In genomic region chr12:109772622-109773321, GRCh38 we compare ENCODE assay signal across 13 cellular contexts. TPM values are rescaled to one million over a fixed set of nuclear protein-coding genes. Genes with fewer than 3 reads are reported as not detected.
DNase-seq lines count a peak whose midpoint lies in the region; ATAC-seq, FAIRE-seq and TF ChIP-seq lines count a peak whose summit lies in the region.
"Had no signal": no experiment of that assay in that cellular context is flagged by ENCODE, and none has a peak within 500 bp of the region (broad histone marks: within the 10 kb centered on the region; RNA-seq: fewer than 3 reads in every experiment).

No MANE protein-coding gene starts in this region.

- H3K9ac ChIP-seq in keratinocyte (ENCODE audit: control insufficient read depth, extremely low read depth, insufficient read depth, low read length): no peak overlapping the region
- H3K9ac ChIP-seq in colonic mucosa (ENCODE audit: low read depth in 2 of 2, low read length in 2 of 2): no peak overlapping the region

- 51 to 57% (median 56%) methylated on average over 10 to 12 of the region's 12 CpGs for WGBS in heart left ventricle, 4 donors

- TF ChIP-seq CTCF in cardiac muscle cell (IDR thresholded peaks at IDR 0.05; ENCODE audit: low read depth, low read length) (no peak), heart left ventricle (IDR thresholded peaks at IDR 0.05) (no peak), VCaP (conservative IDR thresholded peaks at IDR 0.05) (peak; percentile 34), keratinocyte (optimal IDR thresholded peaks at IDR 0.05 in 1 of 3, IDR thresholded peaks at IDR 0.05 in 1 of 3, conservative IDR thresholded peaks at IDR 0.05 in 1 of 3; ENCODE audit: extremely low read depth in 1 of 3, insufficient read depth in 2 of 3, low read length in 3 of 3) (no peak), colonic mucosa (IDR thresholded peaks at IDR 0.05) (no peak)

- intact Hi-C loops in heart left ventricle (cut with DNase I) (loop anchor here in 6 of 10 donors (5.0 to 10.0 kb wide), 5 partner anchors 55 to 348 kb away; partner anchors contain the start of gene FAM222A (in 1 of the 6)), colonic mucosa (cut with DNase I) (loop anchor here (5.0 kb wide), 1 partner anchor 345 kb away; no protein-coding TSS in a partner anchor)

- no peaks in the 10 kb centered on the region for H3K9me1 ChIP-seq in keratinocyte (ENCODE audit: control insufficient read depth, extremely low read depth, insufficient read depth, low read length)

- H3K4me3 ChIP-seq in cardiac muscle cell (no peak overlapping the region), heart left ventricle (no peak overlapping the region), keratinocyte (ENCODE audit: control insufficient read depth in 2 of 3, extremely low read depth in 1 of 3, insufficient read depth in 2 of 3, low read depth in 1 of 3, low read length in 3 of 3) (no peak overlapping the region), colonic mucosa (no peak overlapping the region)

- no peaks in the 10 kb centered on the region for H3K79me2 ChIP-seq in keratinocyte (ENCODE audit: control insufficient read depth, insufficient read depth, low read length)

- no peaks in the 10 kb centered on the region for H4K20me1 ChIP-seq in keratinocyte (ENCODE audit: control insufficient read depth, extremely low read depth, insufficient read depth, low read length)

- no peaks in the 10 kb centered on the region for H3K9me3 ChIP-seq in cardiac muscle cell (ENCODE audit: low read depth)
- no peaks in the 10 kb centered on the region for H3K9me3 ChIP-seq in heart left ventricle
- no peaks in the 10 kb centered on the region for H3K9me3 ChIP-seq in keratinocyte (ENCODE audit: control insufficient read depth, low read depth, low read length)
- no peaks in the 10 kb centered on the region for H3K9me3 ChIP-seq in colonic mucosa

- H3K4me1 ChIP-seq in cardiac muscle cell (ENCODE audit: low read depth) (peaks cover 13% of the 10 kb centered on the region), heart left ventricle (peaks cover 0 to 16% (median 0%) of the 10 kb centered on the region in 12 donors), keratinocyte (ENCODE audit: control insufficient read depth, extremely low read depth, insufficient read depth, low read length) (peaks cover 18% of the 10 kb centered on the region), colonic mucosa (no peaks in the 10 kb centered on the region)

- H3K27me3 ChIP-seq in cardiac muscle cell (no peaks in the 10 kb centered on the region), heart left ventricle (peaks cover 0 to 2% (median 0%) of the 10 kb centered on the region in 9 donors), keratinocyte (ENCODE audit: control insufficient read depth, extremely low read depth, insufficient read depth, low read length) (no peaks in the 10 kb centered on the region), colonic mucosa (no peaks in the 10 kb centered on the region)

- ATAC-seq in heart left ventricle: no peak

- H3K27ac ChIP-seq in cardiac muscle cell: peak overlapping the region; percentile 58
- no peak overlapping the region for H3K27ac ChIP-seq in heart left ventricle
- peak overlapping the region; percentile 71 for H3K27ac ChIP-seq in VCaP
- H3K27ac ChIP-seq in keratinocyte (ENCODE audit: control insufficient read depth, insufficient read depth, low read length): no peak overlapping the region
- H3K27ac ChIP-seq in colonic mucosa: no peak overlapping the region

- no peak for TF ChIP-seq POLR2A in heart left ventricle (IDR thresholded peaks at IDR 0.05)

- FAIRE-seq in keratinocyte (lab: Jason Lieb, UNC): peak; percentile 13

- no peaks in the 10 kb centered on the region for H3K36me3 ChIP-seq in cardiac muscle cell
- H3K36me3 ChIP-seq in heart left ventricle: peaks cover 0 to 9% (median 0%) of the 10 kb centered on the region in 9 donors
- no peaks in the 10 kb centered on the region for H3K36me3 ChIP-seq in keratinocyte (ENCODE audit: control insufficient read depth in 2 of 2, extremely low read depth in 1 of 2, insufficient read depth in 2 of 2, low read length in 2 of 2)
- no peaks in the 10 kb centered on the region for H3K36me3 ChIP-seq in colonic mucosa

- dilution Hi-C loops in keratinocyte (cut with MboI; ENCODE audit: extremely low pct_ligation_motif_present, low sequenced_read_pairs): no loop called here

- no peak overlapping the region for H2AFZ ChIP-seq in keratinocyte (ENCODE audit: control insufficient read depth, low read length)

- no peak for DNase-seq in cardiac muscle cell (ENCODE audit: low read depth in 1 of 2, low spot score in 1 of 2)
- DNase-seq in heart left ventricle: no peak
- DNase-seq in keratinocyte (ENCODE audit: low read depth, low spot score): no peak
- no peak for DNase-seq in NCI-H2107 (lab: John Stamatoyannopoulos, UW)
- no peak for DNase-seq in stimulated activated CD4-positive, alpha-beta T cell treated with anti-CD3 and anti-CD28 coated beads, Interleukin-4, amount 100 ng/mL, for 1 hour
- no peak for DNase-seq in colonic mucosa
- DNase-seq in NCI-H526 treated with DMSO at 0.1 percent for 48 hours (lab: John Stamatoyannopoulos, UW): no peak
- DNase-seq: NCI-H524 treated with DMSO at 0.1 percent for 48 hours; stimulated activated CD4-positive, alpha-beta T cell treated with anti-CD3 and anti-CD28 coated beads, Interleukin-1b, Interleukin-23, amount 100 ng/mL, for 48 hours; stimulated activated naive CD8-positive, alpha-beta T cell treated with anti-CD3 and anti-CD28 coated beads, Interleukin-15, amount 100 ng/mL, for 72 hours; SW 1271 had no signal

- peak overlapping the region; percentile 55 for H3K4me2 ChIP-seq in keratinocyte (ENCODE audit: control insufficient read depth, extremely low read depth, insufficient read depth, low read depth, low read length)

RNA-seq across cellular contexts. Expression of gene FAM222A, which starts 59.1 kb away (rescaled TPM):
- total RNA-seq in cardiac muscle cell: 35.5 and 42.9 TPM in 2 replicates
- polyA plus RNA-seq in cardiac muscle cell: 25.4 and 42.1 TPM in 2 replicates
- total RNA-seq in heart left ventricle: 10 to 100 TPM in 6 of 9 donors, 1 to 10 TPM in 3; 3.5 to 45.8 (median 11.2) TPM
- 1 to 10 TPM; 4.1 to 9.4 TPM for polyA plus RNA-seq in heart left ventricle
- 0.05 to 0.24 TPM (median 0.06 TPM) in 3 replicates for polyA plus RNA-seq in keratinocyte
- not detected for polyA plus RNA-seq in keratinocyte (2011; ENCODE audit: low read depth)
- 0.05 and 0.09 TPM in 2 replicates for polyA plus RNA-seq in keratinocyte (2011; cell fraction: cytosol; rRNA removed)
- polyA plus RNA-seq in keratinocyte (2011; cell fraction: nucleus; rRNA removed): 0.08 and 0.12 TPM in 2 replicates
- polyA plus RNA-seq in keratinocyte (2012; ENCODE audit: low replicate concordance): 0.19 and 0.23 TPM in 2 replicates
- polyA minus RNA-seq in keratinocyte: 0.16 to 0.56 TPM (median 0.26 TPM) in 3 replicates
- polyA minus RNA-seq in keratinocyte (2011; cell fraction: cytosol; rRNA and poly(A)+ RNA removed): not detected
- 0.21 and 0.39 TPM in 2 replicates for polyA minus RNA-seq in keratinocyte (2011; cell fraction: nucleus; rRNA and poly(A)+ RNA removed)
- 1 to 10 TPM; 3.9 to 5.5 TPM for total RNA-seq in colonic mucosa
- polyA plus RNA-seq: CD14-positive monocyte had no signal

Comparison
In these comparisons a context has a peak if more than half of its experiments do, and no peak if none do; other contexts are left out.
1. H3K27ac ChIP-seq: peak in cardiac muscle cell (single experiment) and VCaP (single experiment); none in heart left ventricle (0 of 12), keratinocyte (single experiment) and colonic mucosa (single experiment).